Comparison of ENCODE assay signal across 11 cellular contexts in genomic region chr1:36136535-36136934, GRCh38. TPM values are rescaled to one million over a fixed set of nuclear protein-coding genes. Genes with fewer than 3 reads are reported as not detected.
DNase-seq lines count a peak whose midpoint lies in the region; ATAC-seq and TF ChIP-seq lines count a peak whose summit lies in the region.
"Had no signal": no experiment of that assay in that cellular context is flagged by ENCODE, and none has a peak within 500 bp of the region (broad histone marks: within the 10 kb centered on the region; RNA-seq: fewer than 3 reads in every experiment).

No MANE protein-coding gene starts in this region.

- no peak for ATAC-seq in GM18867 (IDR thresholded peaks at IDR 0.05; ENCODE audit: unreplicated experiment)
- ATAC-seq in GM21576 (IDR thresholded peaks at IDR 0.05; ENCODE audit: unreplicated experiment), result no peak

- peak overlapping the region; percentile 84 for H3K27ac ChIP-seq in RWPE1
- peak overlapping the region; percentile 68 to 83 (median 74) for H3K27ac ChIP-seq in esophagus muscularis mucosa (replicated peaks in 1 of 4)
- peak overlapping the region; percentile 10 to 55 for H3K27ac ChIP-seq in prostate gland
- no peak overlapping the region for H3K27ac ChIP-seq in WERI-Rb-1

- TF ChIP-seq EP300 in esophagus muscularis mucosa (IDR thresholded peaks at IDR 0.05), result peak; percentile 65

- H3K36me3 ChIP-seq in BJ (ENCODE audit: control insufficient read depth, insufficient read depth, low read length) (peaks cover 5% of the 10 kb centered on the region), esophagus muscularis mucosa (peaks cover 12 to 44% (median 34%) of the 10 kb centered on the region in 4 donors), prostate gland (no peaks in the 10 kb centered on the region), WERI-Rb-1 (peaks cover 32% of the 10 kb centered on the region)

- H3K9me3 ChIP-seq in esophagus muscularis mucosa, result no peaks in the 10 kb centered on the region
- H3K9me3 ChIP-seq in prostate gland, result no peaks in the 10 kb centered on the region
- H3K9me3 ChIP-seq in WERI-Rb-1 (ENCODE audit: severe bottlenecking), result no peaks in the 10 kb centered on the region
- H3K9me3 ChIP-seq: Peyer's patch had no signal

- 36% methylated on average over 1 of the region's 1 CpG for WGBS in esophagus muscularis mucosa
- 6% methylated on average over 1 of the region's 1 CpG for WGBS in prostate gland

- H3K27me3 ChIP-seq in BJ (ENCODE audit: control insufficient read depth, insufficient read depth, low read length) (no peaks in the 10 kb centered on the region), esophagus muscularis mucosa (no peaks in the 10 kb centered on the region), prostate gland (replicated peaks; ENCODE audit: insufficient read depth) (no peaks in the 10 kb centered on the region), WERI-Rb-1 (ENCODE audit: insufficient read depth, low read depth, severe bottlenecking) (no peaks in the 10 kb centered on the region)
- H3K27me3 ChIP-seq: Peyer's patch had no signal

- intact Hi-C loops in esophagus muscularis mucosa (cut with DNase I), result loop anchor here (10.0 kb wide), 1 partner anchor 288 kb away; no protein-coding TSS in a partner anchor
- intact Hi-C loops in prostate gland (cut with DNase I), result no loop called here

- TF ChIP-seq CTCF in BJ (IDR thresholded peaks at IDR 0.05; ENCODE audit: insufficient read depth, low read depth, low read length), result no peak
- TF ChIP-seq CTCF in RWPE1 (conservative IDR thresholded peaks at IDR 0.05; ENCODE audit: low read depth), result no peak
- TF ChIP-seq CTCF in esophagus muscularis mucosa (IDR thresholded peaks at IDR 0.05), result no peak
- no peak for TF ChIP-seq CTCF in prostate gland (IDR thresholded peaks at IDR 0.05)
- TF ChIP-seq CTCF in WERI-Rb-1 (IDR thresholded peaks at IDR 0.05; ENCODE audit: low read depth, low read length), result no peak

- no peak for TF ChIP-seq POLR2A in esophagus muscularis mucosa (IDR thresholded peaks at IDR 0.05; ENCODE audit: low read depth)
- no peak for TF ChIP-seq POLR2A in prostate gland (IDR thresholded peaks at IDR 0.05)

- H3K4me1 ChIP-seq in esophagus muscularis mucosa, result peaks cover 44 to 77% (median 67%) of the 10 kb centered on the region in 4 donors
- H3K4me1 ChIP-seq in prostate gland (replicated peaks), result no peaks in the 10 kb centered on the region

- POLR2A ChIA-PET in BJ (lab: Charles Lee) (no interaction called here), RWPE1 (lab: Yijun Ruan, JAX; ENCODE audit: low non-redundant PET) (no interaction called here)

- H3K4me3 ChIP-seq in BJ (ENCODE audit: low read depth, low read length) (no peak overlapping the region), esophagus muscularis mucosa (no peak overlapping the region), prostate gland (no peak overlapping the region), WERI-Rb-1 (ENCODE audit: low read depth, low read length) (no peak overlapping the region)
- H3K4me3 ChIP-seq: Peyer's patch had no signal

- DNase-seq in BJ (ENCODE audit: low read depth) (peak; percentile 63), RWPE1 (ENCODE audit: low spot score) (peak; percentile 74), esophagus muscularis mucosa (ENCODE audit: extremely low spot score) (no peak), prostate gland (ENCODE audit: low spot score) (peak; percentile 77), WERI-Rb-1 (no peak)
- DNase-seq in activated CD4-positive, alpha-beta T cell treated with anti-CD3 and anti-CD28 coated beads for 1 hour, result no peak
- DNase-seq: activated CD8-positive, alpha-beta memory T cell treated with anti-CD3 and anti-CD28 coated beads, Interleukin-2, amount 50 U/mL, for 4 hours; occipital lobe; Peyer's patch had no signal

- CTCF ChIA-PET in BJ (lab: Yijun Ruan, JAX) (interaction anchor here (0.6 to 12.1 kb wide), 6 partner anchors 14 to 206 kb away, joined by 3 to 382 read pairs (median 62); partner anchors contain the start of genes ADPRS and TRAPPC3), RWPE1 (lab: Yijun Ruan, JAX) (interaction anchor here (0.6 kb wide), 1 partner anchor 33 kb away, joined by 3 read pairs; no protein-coding TSS in a partner anchor)

RNA-seq across cellular contexts. Expression of gene COL8A2, which starts 11.5 kb away (rescaled TPM):
- polyA plus RNA-seq in BJ (2011; rRNA removed), result 6.0 and 6.8 TPM in 2 replicates
- polyA minus RNA-seq in BJ (2011; rRNA and poly(A)+ RNA removed), result 2.6 and 6.4 TPM in 2 replicates
- total RNA-seq in esophagus muscularis mucosa (10 to 100 TPM; 20.7 to 57.4 (median 34.7) TPM), prostate gland (10 to 100 TPM in 1 of 2 donors, 1 to 10 TPM in 1; 7.9 to 10.7 TPM)

RNA-seq across cellular contexts. Expression of gene TRAPPC3, which starts 12.8 kb away (rescaled TPM):
- polyA plus RNA-seq in BJ (2011; rRNA removed), result 65.4 and 95.8 TPM in 2 replicates
- 13.6 and 19.6 TPM in 2 replicates for polyA minus RNA-seq in BJ (2011; rRNA and poly(A)+ RNA removed)
- total RNA-seq in esophagus muscularis mucosa (100 to 1,000 TPM in 3 of 4 donors, 10 to 100 TPM in 1; 97.9 to 164 (median 122) TPM), prostate gland (10 to 100 TPM; 90.0 to 92.5 TPM)

RNA-seq across cellular contexts. Expression of gene MAP7D1, which starts 19.4 kb away (rescaled TPM):
- polyA plus RNA-seq in BJ (2011; rRNA removed), result 20.7 and 33.7 TPM in 2 replicates
- polyA minus RNA-seq in BJ (2011; rRNA and poly(A)+ RNA removed), result 31.7 and 38.6 TPM in 2 replicates
- 100 to 1,000 TPM; 162 to 263 (median 225) TPM for total RNA-seq in esophagus muscularis mucosa
- total RNA-seq in prostate gland, result 100 to 1,000 TPM in 1 of 2 donors, 10 to 100 TPM in 1; 97.3 to 132 TPM

RNA-seq across cellular contexts. Expression of gene ADPRS, which starts 47.8 kb away (rescaled TPM):
- polyA plus RNA-seq in BJ (2011; rRNA removed), result 30.0 and 46.4 TPM in 2 replicates
- polyA minus RNA-seq in BJ (2011; rRNA and poly(A)+ RNA removed), result 13.2 and 20.0 TPM in 2 replicates
- total RNA-seq in esophagus muscularis mucosa (10 to 100 TPM; 23.3 to 45.8 (median 40.8) TPM), prostate gland (10 to 100 TPM; 50.7 to 70.0 TPM)

RNA-seq across cellular contexts. Expression of gene TEKT2, which starts 52.6 kb away (rescaled TPM):
- polyA plus RNA-seq in BJ (2011; rRNA removed), result 0.10 and 0.16 TPM in 2 replicates
- not detected in 2 replicates for polyA minus RNA-seq in BJ (2011; rRNA and poly(A)+ RNA removed)
- total RNA-seq in esophagus muscularis mucosa (under 1 TPM in 1 of 4 donors, not detected in 3; 0.83 TPM), prostate gland (1 to 10 TPM in 1 of 2 donors, under 1 TPM in 1; 0.77 to 6.0 TPM)
- total RNA-seq: Peyer's patch had no signal

Comparison
In these comparisons a context has a peak if more than half of its experiments do, and no peak if none do; other contexts are left out.
1. DNase-seq: peak in BJ (single experiment), RWPE1 (single experiment) and prostate gland (single experiment); none in esophagus muscularis mucosa (single experiment), WERI-Rb-1 (single experiment) and activated CD4-positive, alpha-beta T cell treated with anti-CD3 and anti-CD28 coated beads for 1 hour (single experiment).